ENCODE assay signal across 10 cellular contexts in the genomic region with DNA sequence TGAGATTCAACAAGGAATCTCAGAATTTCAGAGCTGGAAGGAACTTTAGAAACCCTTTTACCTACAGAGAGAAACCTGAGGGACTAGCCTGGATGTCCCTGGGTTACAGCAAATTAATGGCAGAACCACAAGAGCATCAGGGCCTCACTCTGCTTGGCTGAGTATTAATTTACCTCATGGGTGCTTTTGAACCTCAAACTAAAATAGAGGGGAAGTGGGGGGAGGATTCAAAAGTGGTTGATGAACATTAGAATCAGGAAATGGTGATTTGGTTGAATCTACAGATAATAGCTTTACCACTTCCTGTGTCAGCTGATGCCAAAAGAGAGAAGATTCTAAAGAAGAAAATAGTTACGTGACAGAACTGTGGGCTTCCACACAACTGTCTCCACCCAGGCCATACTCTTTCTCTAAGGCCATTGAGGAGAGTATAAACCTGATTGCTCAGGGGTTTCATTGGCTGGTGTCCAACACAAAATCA. TPM values are rescaled to one million over a fixed set of nuclear protein-coding genes. Genes with fewer than 3 reads are reported as not detected.
DNase-seq lines count a peak whose midpoint lies in the region; ATAC-seq, FAIRE-seq and TF ChIP-seq lines count a peak whose summit lies in the region.
"Had no signal": no experiment of that assay in that cellular context is flagged by ENCODE, and none has a peak within 500 bp of the region (broad histone marks: within the 10 kb centered on the region; RNA-seq: fewer than 3 reads in every experiment).

No MANE protein-coding gene starts in this region.

- peak; percentile 67 for DNase-seq in GM13977 (ENCODE audit: low spot score)
- DNase-seq in HT1080 (ENCODE audit: low read depth) = peak; percentile 63
- no peak for DNase-seq in K562 (ENCODE audit: extremely low read depth in 1 of 4, low spot score in 3 of 4)
- DNase-seq in esophagus squamous epithelium (lab: John Stamatoyannopoulos, UW) = no peak
- no peak for DNase-seq in brain microvascular endothelial cell
- DNase-seq in globus pallidus (ENCODE audit: low spot score) = no peak
- DNase-seq in T-helper 9 cell = no peak
- DNase-seq: IMR-90 had no signal

- ATAC-seq in GM21360 (IDR thresholded peaks at IDR 0.05; ENCODE audit: unreplicated experiment) (peak; percentile 51), K562 (no peak)

- TF ChIP-seq RAD21 in K562 (CRISPR knock-in tag; conservative IDR thresholded peaks at IDR 0.05 in 1 of 2, IDR thresholded peaks at IDR 0.05 in 1 of 2) = no peak

- H3K4me1 ChIP-seq in K562 (replicated peaks in 1 of 2; ENCODE audit: control insufficient read depth in 2 of 2, insufficient read depth in 2 of 2, low read length in 2 of 2) = peaks cover 9 to 63% of the 10 kb centered on the region in 2 experiments; a peak in 4 of 5 replicates
- peaks cover 0 to 19% (median 0%) of the 10 kb centered on the region in 3 donors for H3K4me1 ChIP-seq in esophagus squamous epithelium

- no peaks in the 10 kb centered on the region for H3K27me3 ChIP-seq in K562 (ENCODE audit: control insufficient read depth in 2 of 2, insufficient read depth in 2 of 2, low read length in 2 of 2)
- H3K27me3 ChIP-seq in esophagus squamous epithelium = peaks cover 0 to 53% (median 0%) of the 10 kb centered on the region in 4 donors
- H3K27me3 ChIP-seq in brain microvascular endothelial cell (replicated peaks) = peaks cover 5% of the 10 kb centered on the region

- no peak overlapping the region for H3K4me3 ChIP-seq in K562
- no peak overlapping the region for H3K4me3 ChIP-seq in esophagus squamous epithelium
- H3K4me3 ChIP-seq in brain microvascular endothelial cell (ENCODE audit: low read depth, low read length) = no peak overlapping the region

- 0% methylated on average over 1 of the region's 1 CpG for WGBS in K562 (ENCODE audit: insufficient coverage, low coverage, missing lambda C conversion rate)
- 63 to 76% methylated on average over 1 of the region's 1 CpG for WGBS in esophagus squamous epithelium, 2 donors

- no peak overlapping the region for H3K9ac ChIP-seq in K562 (ENCODE audit: insufficient read depth in 1 of 2, low read depth in 2 of 2, low read length in 2 of 2)

- no peak overlapping the region for H3K4me2 ChIP-seq in K562 (ENCODE audit: insufficient read depth, low read length)

- POLR2A ChIA-PET in K562 (lab: Yijun Ruan, JAX) = interaction anchor here (1.1 kb wide), 1 partner anchor 16 kb away, joined by 6 read pairs; no protein-coding TSS in a partner anchor

- FAIRE-seq in K562 (lab: Jason Lieb, UNC) = no peak
- FAIRE-seq: endometrium had no signal

- no peaks in the 10 kb centered on the region for H3K9me1 ChIP-seq in K562 (ENCODE audit: control insufficient read depth, insufficient read depth, low read length)

- no peaks in the 10 kb centered on the region for H4K20me1 ChIP-seq in K562 (replicated peaks; ENCODE audit: control insufficient read depth, insufficient read depth, low read length)

- no peaks in the 10 kb centered on the region for H3K36me3 ChIP-seq in K562 (ENCODE audit: control insufficient read depth, insufficient read depth, low read length)
- H3K36me3 ChIP-seq in esophagus squamous epithelium = no peaks in the 10 kb centered on the region
- no peaks in the 10 kb centered on the region for H3K36me3 ChIP-seq in brain microvascular endothelial cell (replicated peaks)

- no TSS peak for BruUV-seq in K562 (replicated peaks; lab: Mats Ljungman, UMichigan)

- H3K79me2 ChIP-seq in K562 (ENCODE audit: control insufficient read depth, insufficient read depth, low read length) = no peaks in the 10 kb centered on the region

- TF ChIP-seq CTCF in GM13977 (IDR thresholded peaks at IDR 0.05; ENCODE audit: extremely low read depth, insufficient read depth, missing control alignments) (no peak), K562 (IDR thresholded peaks at IDR 0.05 in 2 of 3, conservative IDR thresholded peaks at IDR 0.05 in 1 of 3; ENCODE audit: insufficient read depth in 2 of 3, low read depth in 1 of 3, low read length in 3 of 3) (no peak), esophagus squamous epithelium (IDR thresholded peaks at IDR 0.05) (no peak), brain microvascular endothelial cell (IDR thresholded peaks at IDR 0.05; ENCODE audit: low read depth, low read length, missing control alignments) (no peak)

- 0 out of 2 replicates have a peak overlapping the region, but pooled peaks have one; percentile 46 for H2AFZ ChIP-seq in K562 (ENCODE audit: low read depth, low read length)

- H3K9me3 ChIP-seq in K562 (replicated peaks; ENCODE audit: control insufficient read depth, insufficient read depth, low read depth, low read length) = no peaks in the 10 kb centered on the region; the same call in 1 of the 2 replicates
- H3K9me3 ChIP-seq in esophagus squamous epithelium = no peaks in the 10 kb centered on the region

- intact Hi-C loops in K562 (cut with micrococcal nuclease) (loop anchor here (2.0 kb wide), 1 partner anchor 16 kb away; no protein-coding TSS in a partner anchor), esophagus squamous epithelium (cut with DNase I) (no loop called here)

- H3K27ac ChIP-seq in K562 (ENCODE audit: extremely low read depth, low read depth, low read length) (no peak overlapping the region), esophagus squamous epithelium (peak overlapping the region in 1 of 4 donors; percentile 39), brain microvascular endothelial cell (no peak overlapping the region)

- no peak for TF ChIP-seq EP300 in K562 (IDR thresholded peaks at IDR 0.05; ENCODE audit: low read length)

- TF ChIP-seq POLR2A in K562 (conservative IDR thresholded peaks at IDR 0.05) = no peak
- TF ChIP-seq POLR2A in esophagus squamous epithelium (IDR thresholded peaks at IDR 0.05) = no peak

- in situ Hi-C loops in GM13977 (cut with MboI; ENCODE audit: low pct_unique_long_range_greater_than_20kb, low sequenced_read_pairs, unreplicated experiment) (no loop called here), K562 (cut with MboI) (no loop called here), brain microvascular endothelial cell (cut with HindIII; ENCODE audit: low pct_ligation_motif_present, low sequenced_read_pairs) (no loop called here)

- CTCF ChIA-PET in K562 (lab: Yijun Ruan, JAX; ENCODE audit: low intra/inter-chr PET ratio) = interaction anchor here (0.6 kb wide), 1 partner anchor 54 kb away, joined by 3 read pairs; no protein-coding TSS in a partner anchor

TF ChIP-seq in K562, 482 proteins besides CTCF, POLR2A, EP300 and RAD21:
- TF ChIP-seq, protein P1, sequence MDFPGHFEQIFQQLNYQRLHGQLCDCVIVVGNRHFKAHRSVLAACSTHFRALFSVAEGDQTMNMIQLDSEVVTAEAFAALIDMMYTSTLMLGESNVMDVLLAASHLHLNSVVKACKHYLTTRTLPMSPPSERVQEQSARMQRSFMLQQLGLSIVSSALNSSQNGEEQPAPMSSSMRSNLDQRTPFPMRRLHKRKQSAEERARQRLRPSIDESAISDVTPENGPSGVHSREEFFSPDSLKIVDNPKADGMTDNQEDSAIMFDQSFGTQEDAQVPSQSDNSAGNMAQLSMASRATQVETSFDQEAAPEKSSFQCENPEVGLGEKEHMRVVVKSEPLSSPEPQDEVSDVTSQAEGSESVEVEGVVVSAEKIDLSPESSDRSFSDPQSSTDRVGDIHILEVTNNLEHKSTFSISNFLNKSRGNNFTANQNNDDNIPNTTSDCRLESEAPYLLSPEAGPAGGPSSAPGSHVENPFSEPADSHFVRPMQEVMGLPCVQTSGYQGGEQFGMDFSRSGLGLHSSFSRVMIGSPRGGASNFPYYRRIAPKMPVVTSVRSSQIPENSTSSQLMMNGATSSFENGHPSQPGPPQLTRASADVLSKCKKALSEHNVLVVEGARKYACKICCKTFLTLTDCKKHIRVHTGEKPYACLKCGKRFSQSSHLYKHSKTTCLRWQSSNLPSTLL (IDR thresholded peaks at IDR 0.05) = no peak
- 0 out of 2 replicates have a peak, but pooled peaks have one; percentile 39 for TF ChIP-seq ZNF175 (CRISPR knock-in tag; IDR thresholded peaks at IDR 0.05; ENCODE audit: low read depth)
- TF ChIP-seq SPI1 (IDR thresholded peaks at IDR 0.05; ENCODE audit: borderline replicate concordance, low read depth, low read length) = 0 out of 2 replicates have a peak, but pooled peaks have one; percentile 22
- TF ChIP-seq ETV1 (tag; conservative IDR thresholded peaks at IDR 0.05; ENCODE audit: low read depth) = peak; percentile 52
- peak; percentile 66 for TF ChIP-seq GABPA (tag; conservative IDR thresholded peaks at IDR 0.05; ENCODE audit: low read depth)
- no peak for TF ChIP-seq NR2C1 (IDR thresholded peaks at IDR 0.05)
- no peak for TF ChIP-seq NR2C1 (tag; IDR thresholded peaks at IDR 0.05)
- 0 out of 2 replicates have a peak, but pooled peaks have one; percentile 53 for TF ChIP-seq ZNF584 (CRISPR knock-in tag; IDR thresholded peaks at IDR 0.05; ENCODE audit: low read depth)

RNA-seq across cellular contexts. Expression of a gene that starts 11.3 kb away (rescaled TPM):
- total RNA-seq in HT1080 (2014; rRNA removed; shearing (Covaris generic)) = 0.18 TPM in 1 of 2 replicates, not detected in the other
- polyA plus RNA-seq in HT1080 (2015; cell fraction: cytosol; rRNA removed) = 0.29 and 1.5 TPM in 2 replicates
- 0.25 TPM in 2 replicates for polyA plus RNA-seq in HT1080 (2015; cell fraction: nucleus; rRNA removed)
- total RNA-seq in K562 (2011; cell fraction: chromatin; rRNA removed; ENCODE audit: low replicate concordance) = not detected in 2 replicates
- total RNA-seq in K562 (2011; cell fraction: nucleolus; rRNA removed) = not detected in 2 replicates
- total RNA-seq in K562 (2011; cell fraction: nucleoplasm; rRNA removed) = not detected in 2 replicates
- total RNA-seq in K562 (2014; rRNA removed) (not detected in 2 replicates), K562 (2014; rRNA removed; fragmentation: Illumina TruSeq; extraction: Trizol) (not detected in 2 replicates), K562 (2015; rRNA removed; fragmentation: Illumina TruSeq; extraction: Trizol) (0.22 TPM in 1 of 2 replicates, not detected in the other), K562 (2021) (not detected in 2 replicates), esophagus squamous epithelium (1 to 10 TPM in 2 of 4 donors, under 1 TPM in 1, not detected in 1; 0.83 to 5.1 (median 3.4) TPM)
- polyA plus RNA-seq in K562 (2011; rRNA removed) (not detected in 2 replicates), K562 (2014; fragmentation: Illumina TruSeq; extraction: Trizol) (0.10 TPM in 1 of 2 replicates, not detected in the other), K562 (2014; fragmentation: Nextera tagmentation; extraction: Ambion mirVana) (under 1 TPM; 0.06 to 0.07 TPM), K562 (2014; rRNA removed) (0.80 TPM in 1 of 2 replicates, not detected in the other)
- not detected in 2 replicates for polyA plus RNA-seq in K562 (2011; cell fraction: cytosol; rRNA removed)
- polyA plus RNA-seq in K562 (2011; cell fraction: nucleus; rRNA removed) = not detected in 2 replicates
- polyA plus RNA-seq in K562 (2012) = 0.08 and 0.09 TPM in 2 replicates
- polyA minus RNA-seq in K562 (2011; rRNA and poly(A)+ RNA removed) = not detected in 2 replicates
- not detected in 2 replicates for polyA minus RNA-seq in K562 (2011; cell fraction: cytosol; rRNA and poly(A)+ RNA removed)
- not detected in 2 replicates for polyA minus RNA-seq in K562 (2011; cell fraction: nucleus; rRNA and poly(A)+ RNA removed)
- total RNA-seq: IMR-90 had no signal
- polyA plus RNA-seq: IMR-90 had no signal

Comparison
In these comparisons a context has a peak if more than half of its experiments do, and no peak if none do; other contexts are left out.
1. DNase-seq: peak in GM13977 (single experiment) and HT1080 (single experiment); none in K562 (0 of 4), esophagus squamous epithelium (single experiment), brain microvascular endothelial cell (single experiment), globus pallidus (single experiment) and T-helper 9 cell (single experiment).